Comparison of ENCODE assay signal across 18 cellular contexts in the genomic region with DNA sequence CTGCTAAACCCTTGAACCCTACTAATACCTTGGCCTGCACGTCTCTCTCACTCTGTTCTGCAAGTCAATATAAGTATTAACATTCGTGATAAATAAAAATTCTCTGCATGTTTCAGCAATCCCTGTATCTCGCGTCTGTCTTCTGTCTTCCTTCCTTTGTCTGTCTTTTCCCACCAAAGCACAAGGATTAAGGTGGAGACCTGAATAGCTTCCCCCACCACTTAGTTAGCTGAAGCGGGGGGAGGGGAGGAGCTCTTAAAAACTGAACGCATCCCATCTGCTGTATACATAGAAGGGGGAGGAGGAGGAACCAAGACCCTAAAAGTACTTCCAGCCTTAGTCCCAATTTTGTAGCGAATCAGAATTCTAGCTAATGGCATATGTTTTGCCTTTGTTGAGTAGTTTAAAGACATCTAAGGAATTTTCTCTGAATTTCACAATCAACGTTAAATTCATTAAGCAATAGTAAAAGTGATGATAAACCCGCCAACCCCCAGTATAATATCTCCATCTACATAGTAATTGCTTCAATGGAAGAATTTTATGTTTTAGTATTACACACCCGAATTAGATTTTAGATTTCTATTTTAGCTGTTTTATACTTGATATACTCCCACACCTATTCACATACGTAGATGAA. TPM values are rescaled to one million over a fixed set of nuclear protein-coding genes. Genes with fewer than 3 reads are reported as not detected.
DNase-seq lines count a peak whose midpoint lies in the region; ATAC-seq and TF ChIP-seq lines count a peak whose summit lies in the region.
"Had no signal": no experiment of that assay in that cellular context is flagged by ENCODE, and none has a peak within 500 bp of the region (broad histone marks: within the 10 kb centered on the region; RNA-seq: fewer than 3 reads in every experiment).

No MANE protein-coding gene starts in this region.

- peak overlapping the region; percentile 19 for H3K4me2 ChIP-seq in OCI-LY1 (ENCODE audit: low read length)
- no peak overlapping the region for H3K4me2 ChIP-seq in smooth muscle cell

- DNase-seq in cardiac muscle cell (ENCODE audit: low read depth in 1 of 2, low spot score in 1 of 2) = peak in 1 of 2 donors; percentile 51
- no peak for DNase-seq in heart left ventricle
- peak; percentile 30 for DNase-seq in fibroblast of villous mesenchyme (ENCODE audit: low read depth)
- DNase-seq in smooth muscle cell (lab: John Stamatoyannopoulos, UW; ENCODE audit: unreplicated experiment) = no peak
- no peak for DNase-seq in suprapubic skin (ENCODE audit: low spot score in 2 of 2)
- no peak for DNase-seq in NCI-H446 treated with DMSO at 0.1 percent for 48 hours (lab: John Stamatoyannopoulos, UW)
- DNase-seq: activated CD4-positive, alpha-beta T cell treated with anti-CD3 and anti-CD28 coated beads, Interleukin-2, amount 50 U/mL, for 4 hours; brain microvascular endothelial cell; DMS79; dorsolateral prefrontal cortex; KG1; NCI-H1436 treated with DMSO at 0.1 percent for 48 hours; RPMI8226; stimulated activated CD4-positive, alpha-beta T cell treated with anti-CD3 and anti-CD28 coated beads, Interleukin-12 subunit alpha, Interleukin-12 subunit beta, amount 100 ng/mL, for 4 hours; substantia nigra had no signal

- ATAC-seq in heart left ventricle (no peak), HG03108 (IDR thresholded peaks at IDR 0.05; ENCODE audit: unreplicated experiment) (no peak)

- no peaks in the 10 kb centered on the region for H3K9me2 ChIP-seq in OCI-LY1 (ENCODE audit: low read depth, low read length)

- TF ChIP-seq EP300 in suprapubic skin (IDR thresholded peaks at IDR 0.05) = no peak

- no peak overlapping the region for H3K9ac ChIP-seq in OCI-LY1 (ENCODE audit: low read length)
- no peak overlapping the region for H3K9ac ChIP-seq in smooth muscle cell (ENCODE audit: low read depth)
- H3K9ac ChIP-seq: parathyroid adenoma had no signal

- H3K27ac ChIP-seq in cardiac muscle cell (peak overlapping the region; percentile 58), heart left ventricle (peak overlapping the region in 1 of 12 donors; percentile 32), OCI-LY1 (ENCODE audit: low read depth, low read length, poor library complexity, severe bottlenecking) (peak overlapping the region; percentile 47), smooth muscle cell (ENCODE audit: low read depth) (peak overlapping the region; percentile 25), suprapubic skin (no peak overlapping the region)
- H3K27ac ChIP-seq: brain microvascular endothelial cell, parathyroid adenoma had no signal

- H3K27me3 ChIP-seq in cardiac muscle cell = no peaks in the 10 kb centered on the region
- no peaks in the 10 kb centered on the region for H3K27me3 ChIP-seq in heart left ventricle
- no peaks in the 10 kb centered on the region for H3K27me3 ChIP-seq in OCI-LY1 (ENCODE audit: insufficient read depth, low read length)
- no peaks in the 10 kb centered on the region for H3K27me3 ChIP-seq in smooth muscle cell (ENCODE audit: low read depth)
- H3K27me3 ChIP-seq in suprapubic skin = no peaks in the 10 kb centered on the region
- H3K27me3 ChIP-seq: brain microvascular endothelial cell, dorsolateral prefrontal cortex had no signal

- WGBS in heart left ventricle, 4 donors = 49 to 52% (median 50%) methylated on average over 11 of the region's 11 CpGs
- WGBS in smooth muscle cell (ENCODE audit: low lambda C conversion rate) = 68% methylated on average over 11 of the region's 11 CpGs
- 79% methylated on average over 11 of the region's 11 CpGs for WGBS in suprapubic skin

- H3K36me3 ChIP-seq in cardiac muscle cell (peaks cover 21% of the 10 kb centered on the region), heart left ventricle (peaks cover 0 to 80% (median 27%) of the 10 kb centered on the region in 9 donors), OCI-LY1 (ENCODE audit: insufficient read depth, low read length) (peaks cover 95% of the 10 kb centered on the region), smooth muscle cell (ENCODE audit: low read depth) (peaks cover 16% of the 10 kb centered on the region), suprapubic skin (peaks cover 20% of the 10 kb centered on the region)

- intact Hi-C loops in heart left ventricle (cut with DNase I) = no loop called here

- H4K20me1 ChIP-seq in OCI-LY1 (ENCODE audit: insufficient read depth, low read length) (peaks cover 7% of the 10 kb centered on the region), smooth muscle cell (ENCODE audit: low read depth) (peaks cover 100% of the 10 kb centered on the region)

- H3K4me3 ChIP-seq in cardiac muscle cell (no peak overlapping the region), heart left ventricle (no peak overlapping the region), OCI-LY1 (ENCODE audit: low read depth, low read length, poor library complexity, severe bottlenecking) (no peak overlapping the region), fibroblast of villous mesenchyme (ENCODE audit: low read depth, low read length) (no peak overlapping the region), smooth muscle cell (no peak overlapping the region), suprapubic skin (no peak overlapping the region)

- H2AFZ ChIP-seq in OCI-LY1 (ENCODE audit: low read length) (no peak overlapping the region), smooth muscle cell (ENCODE audit: low read depth) (no peak overlapping the region)
- H2AFZ ChIP-seq: parathyroid adenoma had no signal

- H3F3A ChIP-seq in OCI-LY1 (ENCODE audit: insufficient read depth, low read length) = peaks cover 13% of the 10 kb centered on the region
- peaks cover 25% of the 10 kb centered on the region for H3F3A ChIP-seq in smooth muscle cell (ENCODE audit: low read depth)

- H3K9me3 ChIP-seq in cardiac muscle cell (ENCODE audit: low read depth) = no peaks in the 10 kb centered on the region
- no peaks in the 10 kb centered on the region for H3K9me3 ChIP-seq in heart left ventricle
- no peaks in the 10 kb centered on the region for H3K9me3 ChIP-seq in OCI-LY1 (ENCODE audit: low read length)
- no peaks in the 10 kb centered on the region for H3K9me3 ChIP-seq in smooth muscle cell (replicated peaks; ENCODE audit: low read depth)
- no peaks in the 10 kb centered on the region for H3K9me3 ChIP-seq in suprapubic skin

- TF ChIP-seq CTCF in cardiac muscle cell (IDR thresholded peaks at IDR 0.05; ENCODE audit: low read depth, low read length) = no peak
- no peak for TF ChIP-seq CTCF in heart left ventricle (IDR thresholded peaks at IDR 0.05)
- no peak for TF ChIP-seq CTCF in OCI-LY1 (IDR thresholded peaks at IDR 0.05; ENCODE audit: low read length)
- no peak for TF ChIP-seq CTCF in fibroblast of villous mesenchyme (IDR thresholded peaks at IDR 0.05; ENCODE audit: insufficient read depth, low read depth, low read length)
- no peak for TF ChIP-seq CTCF in smooth muscle cell (IDR thresholded peaks at IDR 0.05; ENCODE audit: borderline replicate concordance, insufficient read depth, poor library complexity, severe bottlenecking)
- no peak for TF ChIP-seq CTCF in suprapubic skin (IDR thresholded peaks at IDR 0.05)

- H3K4me1 ChIP-seq in cardiac muscle cell (ENCODE audit: low read depth) (peaks cover 69% of the 10 kb centered on the region), heart left ventricle (peaks cover 11 to 99% (median 77%) of the 10 kb centered on the region in 12 donors), OCI-LY1 (ENCODE audit: insufficient read depth, low read length, severe bottlenecking) (peaks cover 74% of the 10 kb centered on the region), smooth muscle cell (ENCODE audit: low read depth) (peaks cover 48% of the 10 kb centered on the region), suprapubic skin (peaks cover 62% of the 10 kb centered on the region)

- H3K79me2 ChIP-seq in OCI-LY1 (ENCODE audit: insufficient read depth, low read length) (peaks cover 66% of the 10 kb centered on the region), smooth muscle cell (ENCODE audit: low read depth) (peaks cover 100% of the 10 kb centered on the region)

- TF ChIP-seq POLR2A in heart left ventricle (IDR thresholded peaks at IDR 0.05) (no peak), suprapubic skin (IDR thresholded peaks at IDR 0.05) (no peak)

RNA-seq across cellular contexts. Expression of gene GNAS, which starts 47.9 kb away (rescaled TPM):
- total RNA-seq in cardiac muscle cell = 1,319 and 1,641 TPM in 2 replicates
- 2,522 and 2,744 TPM in 2 replicates for polyA plus RNA-seq in cardiac muscle cell
- total RNA-seq in heart left ventricle = 1,000 to 10,000 TPM; 1,430 to 2,119 (median 1,604) TPM
- polyA plus RNA-seq in heart left ventricle = 1,000 to 10,000 TPM; 1,246 to 2,999 TPM
- 345 and 361 TPM in 2 replicates for total RNA-seq in fibroblast of villous mesenchyme
- 1,103 and 1,240 TPM in 2 replicates for total RNA-seq in smooth muscle cell
- polyA plus RNA-seq in smooth muscle cell = 1,914 and 1,960 TPM in 2 replicates
- total RNA-seq in suprapubic skin = 100 to 1,000 TPM; 334 to 533 (median 451) TPM

RNA-seq across cellular contexts. Expression of gene GNAS-AS1, which starts 49.7 kb away (rescaled TPM):
- total RNA-seq in cardiac muscle cell (1.3 and 1.8 TPM in 2 replicates), heart left ventricle (under 1 TPM in 7 of 9 donors, not detected in 2; 0.22 to 0.79 (median 0.29) TPM), fibroblast of villous mesenchyme (0.43 and 0.64 TPM in 2 replicates), smooth muscle cell (0.13 and 0.40 TPM in 2 replicates), suprapubic skin (not detected)
- polyA plus RNA-seq in cardiac muscle cell (1.3 and 1.4 TPM in 2 replicates), heart left ventricle (under 1 TPM; 0.17 to 0.91 TPM), smooth muscle cell (0.35 TPM in 1 of 2 replicates, not detected in the other)
